8 cellular contexts compared by ENCODE assay signal in the genomic region with DNA sequence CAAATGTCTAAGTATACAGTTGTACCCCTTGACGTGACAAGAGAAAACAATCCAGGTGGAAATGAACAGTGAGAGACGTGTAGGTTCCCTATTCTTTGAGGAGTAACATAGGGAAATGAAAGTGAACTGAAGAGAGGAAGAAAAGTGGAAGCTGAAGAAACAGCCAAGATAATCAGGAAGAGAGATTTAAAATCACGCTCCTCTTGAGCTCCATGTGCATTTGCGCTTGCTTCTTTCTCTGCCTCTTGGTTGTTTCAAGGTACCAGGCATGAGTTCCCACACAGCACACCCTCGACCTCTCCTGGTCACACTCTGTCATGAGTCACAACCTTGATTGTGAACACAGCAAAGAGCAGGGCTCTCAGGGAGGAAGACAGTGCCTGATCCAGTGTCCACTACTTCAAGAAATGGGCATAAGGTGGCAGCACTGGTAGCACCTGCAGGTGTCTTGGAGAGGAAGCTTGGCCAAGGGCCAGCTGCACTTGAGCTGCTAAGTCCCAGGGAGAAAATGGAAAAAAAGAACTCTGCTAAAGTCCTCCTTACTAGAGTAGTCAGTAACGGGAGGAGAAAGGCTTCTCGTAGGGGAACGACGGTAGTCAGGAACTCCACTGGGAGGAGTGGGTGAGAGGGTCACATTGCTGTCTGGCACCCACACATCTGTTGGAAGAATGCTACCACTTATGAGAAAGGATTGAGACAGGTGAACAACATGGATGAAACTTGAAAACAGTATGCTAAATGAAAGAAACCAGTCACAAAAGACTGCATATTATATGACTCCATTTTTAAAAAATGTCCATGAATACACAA. TPM values are rescaled to one million over a fixed set of nuclear protein-coding genes. Genes with fewer than 3 reads are reported as not detected.
DNase-seq lines count a peak whose midpoint lies in the region; ATAC-seq and TF ChIP-seq lines count a peak whose summit lies in the region.

No MANE protein-coding gene starts in this region.

- H3K9me3 Mint-ChIP-seq in activated CD4-positive, alpha-beta T cell treated with anti-CD3 and anti-CD28 coated beads, Interleukin-2, amount 10 ng/mL, durations not matched to agents 24 days and 14 days = no peaks in the 10 kb centered on the region

- peak; percentile 64 for TF ChIP-seq CTCF in A673 (conservative IDR thresholded peaks at IDR 0.05; ENCODE audit: low read depth, low read length)

- no peaks in the 10 kb centered on the region for H3K27me3 ChIP-seq in A673 (replicated peaks; ENCODE audit: insufficient read depth, low read depth, low read length, poor library complexity)

- CTCF ChIA-PET in A673 (lab: Charles Lee) = interaction anchor here (0.5 to 1.3 kb wide), 4 partner anchors 14 to 216 kb away, joined by 3 to 4 read pairs (median 4); no protein-coding TSS in a partner anchor

- POLR2A ChIA-PET in A673 (lab: Charles Lee; ENCODE audit: low non-redundant PET) = no interaction called here

- peaks cover 4% of the 10 kb centered on the region for H3K4me1 ChIP-seq in A673 (ENCODE audit: insufficient read depth, low read length, poor library complexity, severe bottlenecking)

- no peaks in the 10 kb centered on the region for H3K36me3 Mint-ChIP-seq in activated CD4-positive, alpha-beta T cell treated with anti-CD3 and anti-CD28 coated beads, Interleukin-2, amount 10 ng/mL, durations not matched to agents 24 days and 14 days (ENCODE audit: low read depth)

- peak overlapping the region; percentile 12 for H3K4me3 ChIP-seq in A673 (ENCODE audit: low read depth, low read length, poor library complexity, severe bottlenecking)

- H3K9me3 ChIP-seq in A673 (ENCODE audit: low read depth, low read length, poor library complexity, severe bottlenecking) = no peaks in the 10 kb centered on the region

- H3K27ac ChIP-seq in A673 (ENCODE audit: low read depth, low read length, poor library complexity, severe bottlenecking) = no peak overlapping the region

- DNase-seq in A673 (ENCODE audit: low spot score) = peak; percentile 70
- peak; percentile 46 to 74 for DNase-seq in NCI-H526 (lab: John Stamatoyannopoulos, UW)
- DNase-seq in activated CD4-positive, alpha-beta T cell treated with anti-CD3 and anti-CD28 coated beads, Interleukin-2, amount 10 ng/mL, durations not matched to agents 24 days and 14 days = peak; percentile 84
- peak; percentile 94 for DNase-seq in dermis blood vessel endothelial cell
- DNase-seq in lung microvascular endothelial cell (ENCODE audit: low read depth in 2 of 2) = peak; percentile 20 to 85
- peak; percentile 17 for DNase-seq in stimulated activated naive CD4-positive, alpha-beta T cell treated with Interleukin-2 at 50 U/mL for 16 hours (lab: John Stamatoyannopoulos, UW)

- ATAC-seq in GM18508 (IDR thresholded peaks at IDR 0.05; ENCODE audit: insufficient read depth, unreplicated experiment) (peak; percentile 82), HG03378 (IDR thresholded peaks at IDR 0.05; ENCODE audit: unreplicated experiment) (peak; percentile 76)

- H3K4me3 Mint-ChIP-seq in activated CD4-positive, alpha-beta T cell treated with anti-CD3 and anti-CD28 coated beads, Interleukin-2, amount 10 ng/mL, durations not matched to agents 24 days and 14 days = peak overlapping the region; percentile 2

- BruUV-seq in A673 (replicated peaks; lab: Mats Ljungman, UMichigan) = no TSS peak

- intact Hi-C loops in A673 (cut with micrococcal nuclease; ENCODE audit: unreplicated experiment) = no loop called here
- intact Hi-C loops in activated CD4-positive, alpha-beta T cell treated with anti-CD3 and anti-CD28 coated beads, Interleukin-2, amount 10 ng/mL, durations not matched to agents 24 days and 14 days (cut with micrococcal nuclease) = no loop called here

- peaks cover 2% of the 10 kb centered on the region for H3K27me3 Mint-ChIP-seq in activated CD4-positive, alpha-beta T cell treated with anti-CD3 and anti-CD28 coated beads, Interleukin-2, amount 10 ng/mL, durations not matched to agents 24 days and 14 days

- H3K27ac Mint-ChIP-seq in activated CD4-positive, alpha-beta T cell treated with anti-CD3 and anti-CD28 coated beads, Interleukin-2, amount 10 ng/mL, durations not matched to agents 24 days and 14 days = no peak overlapping the region

- H3K36me3 ChIP-seq in A673 (ENCODE audit: insufficient read depth, low read length, poor library complexity, severe bottlenecking) = no peaks in the 10 kb centered on the region

- H3K4me1 Mint-ChIP-seq in activated CD4-positive, alpha-beta T cell treated with anti-CD3 and anti-CD28 coated beads, Interleukin-2, amount 10 ng/mL, durations not matched to agents 24 days and 14 days = peaks cover 15% of the 10 kb centered on the region

RNA-seq across cellular contexts. Expression of a gene that starts 18.3 kb away (rescaled TPM):
- total RNA-seq in A673 (2021) (120 and 123 TPM in 2 replicates), dermis blood vessel endothelial cell (14.5 and 28.3 TPM in 2 replicates), lung microvascular endothelial cell (7.8 and 9.5 TPM in 2 replicates)
- total RNA-seq in activated CD4-positive, alpha-beta T cell treated with anti-CD3 and anti-CD28 coated beads, Interleukin-2, amount 10 ng/mL, durations not matched to agents 24 days and 14 days = 111 and 117 TPM in 2 replicates

Comparison
In these comparisons a context has a peak if more than half of its experiments do, and no peak if none do; other contexts are left out.
1. DNase-seq: peak in every context shown above with its lines; median percentile 94 in dermis blood vessel endothelial cell; 84 in activated CD4-positive, alpha-beta T cell treated with anti-CD3 and anti-CD28 coated beads, Interleukin-2, amount 10 ng/mL, durations not matched to agents 24 days and 14 days; 70 in A673; 60 in NCI-H526; 52 in lung microvascular endothelial cell; 17 in stimulated activated naive CD4-positive, alpha-beta T cell treated with Interleukin-2 at 50 U/mL for 16 hours.